In genomic region chr12:41433460-41433859, GRCh38 we compare ENCODE assay signal across 24 cellular contexts.
DNase-seq lines count a peak whose midpoint lies in the region; TF ChIP-seq lines count a peak whose summit lies in the region.
"Had no signal": no experiment of that assay in that cellular context is flagged by ENCODE, and none has a peak within 500 bp of the region (broad histone marks: within the 10 kb centered on the region; RNA-seq: fewer than 3 reads in every experiment).

No MANE protein-coding gene starts in this region.

- intact Hi-C loops in OCI-LY7 (cut with micrococcal nuclease; ENCODE audit: unreplicated experiment) = loop anchor here (10.0 kb wide), 2 partner anchors 801 to 1209 kb away; partner anchors contain the start of genes LRRK2 and YAF2

- TF ChIP-seq CTCF in OCI-LY7 (conservative IDR thresholded peaks at IDR 0.05; ENCODE audit: low read length) = no peak
- TF ChIP-seq CTCF in neural cell (IDR thresholded peaks at IDR 0.05; ENCODE audit: poor library complexity, severe bottlenecking) = no peak

- peaks cover 7% of the 10 kb centered on the region for H3K79me2 ChIP-seq in OCI-LY7 (ENCODE audit: insufficient read depth, low read depth, low read length)
- H3K79me2 ChIP-seq in neural cell (replicated peaks; ENCODE audit: insufficient read depth, low read length) = no peaks in the 10 kb centered on the region

- no TSS peak for BruUV-seq in OCI-LY7 (replicated peaks; lab: Mats Ljungman, UMichigan)

- no peaks in the 10 kb centered on the region for H3K9me2 ChIP-seq in OCI-LY7 (ENCODE audit: insufficient read depth, low read length)
- no peaks in the 10 kb centered on the region for H3K9me2 ChIP-seq in neural cell (ENCODE audit: insufficient read depth, low read length)

- H3K27me3 ChIP-seq in neural cell (ENCODE audit: insufficient read depth, low read depth, low read length) = no peaks in the 10 kb centered on the region
- H3K27me3 ChIP-seq: BE2C, BLaER1 had no signal

- H3F3A ChIP-seq in neural cell (ENCODE audit: insufficient read depth, low read length, poor library complexity, severe bottlenecking) = no peaks in the 10 kb centered on the region

- TF ChIP-seq EP300 in neural cell (conservative IDR thresholded peaks at IDR 0.05; ENCODE audit: poor library complexity, severe bottlenecking) = peak; percentile 96

- no peaks in the 10 kb centered on the region for H3K9me3 Mint-ChIP-seq in activated CD4-positive, alpha-beta memory T cell treated with anti-CD3 and anti-CD28 coated beads, Interleukin-2, amount 10 ng/mL, durations not matched to agents 7 days and 5 days
- H3K9me3 Mint-ChIP-seq: CD8-positive, alpha-beta memory T cell had no signal

- H3K27me3 Mint-ChIP-seq in activated CD4-positive, alpha-beta memory T cell treated with anti-CD3 and anti-CD28 coated beads, Interleukin-2, amount 10 ng/mL, durations not matched to agents 7 days and 5 days = no peaks in the 10 kb centered on the region
- H3K27me3 Mint-ChIP-seq: CD4-positive, alpha-beta memory T cell; CD4-positive, CD25-positive, alpha-beta regulatory T cell; CD8-positive, alpha-beta memory T cell had no signal

- no peak overlapping the region for H3K27ac ChIP-seq in OCI-LY7 (ENCODE audit: low read depth, low read length, poor library complexity, severe bottlenecking)
- H3K27ac ChIP-seq in neural cell (ENCODE audit: low read length) = peak overlapping the region; percentile 90
- H3K27ac ChIP-seq: BLaER1 had no signal

- H4K20me1 ChIP-seq in OCI-LY7 (ENCODE audit: insufficient read depth, low read length) = no peaks in the 10 kb centered on the region
- no peaks in the 10 kb centered on the region for H4K20me1 ChIP-seq in neural cell (ENCODE audit: insufficient read depth)
- H4K20me1 ChIP-seq: BLaER1 had no signal

- peak; percentile 34 for TF ChIP-seq RAD21 in neural cell (conservative IDR thresholded peaks at IDR 0.05)

- no peak for DNase-seq in OCI-LY7 (ENCODE audit: low spot score)
- DNase-seq in putamen (ENCODE audit: low spot score) = peak; percentile 55
- no peak for DNase-seq in GM19240 (ENCODE audit: insufficient read length, low spot score)
- no peak for DNase-seq in activated CD4-positive, alpha-beta memory T cell treated with anti-CD3 and anti-CD28 coated beads, Interleukin-2, amount 10 ng/mL, durations not matched to agents 7 days and 5 days
- no peak for DNase-seq in stimulated activated CD4-positive, alpha-beta T cell treated with anti-CD3 and anti-CD28 coated beads, Interleukin-1b, Interleukin-23, amount 100 ng/mL, for 48 hours
- DNase-seq: 8988T; ACHN; BE2C; C1 segment of cervical spinal cord; CD4-positive, alpha-beta memory T cell; CD4-positive, CD25-positive, alpha-beta regulatory T cell; CD8-positive, alpha-beta memory T cell; COR-L47; DMS 273 treated with DMSO at 0.1 percent for 48 hours; DMS153; DMS53; DMS79; DND-41; EL; GDM1 had no signal

- H3K9ac ChIP-seq in neural cell (ENCODE audit: low read length) = peak overlapping the region; percentile 37
- H3K9ac ChIP-seq: BLaER1 had no signal

- no peak overlapping the region for H3K27ac Mint-ChIP-seq in activated CD4-positive, alpha-beta memory T cell treated with anti-CD3 and anti-CD28 coated beads, Interleukin-2, amount 10 ng/mL, durations not matched to agents 7 days and 5 days
- H3K27ac Mint-ChIP-seq: CD14-positive monocyte; CD4-positive, alpha-beta memory T cell; CD4-positive, CD25-positive, alpha-beta regulatory T cell; CD8-positive, alpha-beta memory T cell had no signal

- H3K4me3 Mint-ChIP-seq in activated CD4-positive, alpha-beta memory T cell treated with anti-CD3 and anti-CD28 coated beads, Interleukin-2, amount 10 ng/mL, durations not matched to agents 7 days and 5 days = no peak overlapping the region
- H3K4me3 Mint-ChIP-seq: CD14-positive monocyte; CD4-positive, alpha-beta memory T cell; CD4-positive, CD25-positive, alpha-beta regulatory T cell; CD8-positive, alpha-beta memory T cell had no signal

- CTCF ChIA-PET in OCI-LY7 (lab: Charles Lee; ENCODE audit: unreplicated experiment) = no interaction called here
- CTCF ChIA-PET in activated CD4-positive, alpha-beta memory T cell treated with anti-CD3 and anti-CD28 coated beads, Interleukin-2, amount 10 ng/mL, durations not matched to agents 7 days and 5 days (lab: Charles Lee) = no interaction called here

- H3K36me3 ChIP-seq in OCI-LY7 (ENCODE audit: insufficient read depth, low read length) (no peaks in the 10 kb centered on the region), neural cell (ENCODE audit: insufficient read depth, low read length) (no peaks in the 10 kb centered on the region)
- H3K36me3 ChIP-seq: BE2C, BLaER1 had no signal

- no peaks in the 10 kb centered on the region for H3K9me3 ChIP-seq in OCI-LY7 (ENCODE audit: low read length)
- no peaks in the 10 kb centered on the region for H3K9me3 ChIP-seq in neural cell (ENCODE audit: low read length)
- H3K9me3 ChIP-seq: BE2C, BLaER1 had no signal

- H3K36me3 Mint-ChIP-seq in activated CD4-positive, alpha-beta memory T cell treated with anti-CD3 and anti-CD28 coated beads, Interleukin-2, amount 10 ng/mL, durations not matched to agents 7 days and 5 days (ENCODE audit: low read depth) = no peaks in the 10 kb centered on the region
- H3K36me3 Mint-ChIP-seq: CD14-positive monocyte; CD4-positive, alpha-beta memory T cell; CD4-positive, CD25-positive, alpha-beta regulatory T cell; CD8-positive, alpha-beta memory T cell had no signal

- H3K4me2 ChIP-seq in OCI-LY7 (ENCODE audit: low read length) (0 out of 2 replicates have a peak overlapping the region, but pooled peaks have one; percentile 48), neural cell (ENCODE audit: low read length) (no peak overlapping the region)
- H3K4me2 ChIP-seq: BLaER1 had no signal

- peaks cover 39% of the 10 kb centered on the region for H3K4me1 ChIP-seq in OCI-LY7 (ENCODE audit: insufficient read depth, low read length, poor library complexity, severe bottlenecking)
- H3K4me1 ChIP-seq: BE2C had no signal

- peak overlapping the region; percentile 66; the same call in 1 of the 2 replicates for H2AFZ ChIP-seq in OCI-LY7 (ENCODE audit: low read length)
- H2AFZ ChIP-seq in neural cell (ENCODE audit: low read depth, low read length) = no peak overlapping the region

- POLR2A ChIA-PET in OCI-LY7 (lab: Charles Lee) = interaction anchor here (0.6 to 2.1 kb wide), 6 partner anchors 12 to 599 kb away, joined by 3 to 10 read pairs (median 4); no protein-coding TSS in a partner anchor
- POLR2A ChIA-PET in activated CD4-positive, alpha-beta memory T cell treated with anti-CD3 and anti-CD28 coated beads, Interleukin-2, amount 10 ng/mL, durations not matched to agents 7 days and 5 days (lab: Charles Lee) = no interaction called here

- H3K4me1 Mint-ChIP-seq in activated CD4-positive, alpha-beta memory T cell treated with anti-CD3 and anti-CD28 coated beads, Interleukin-2, amount 10 ng/mL, durations not matched to agents 7 days and 5 days = no peaks in the 10 kb centered on the region
- H3K4me1 Mint-ChIP-seq: CD14-positive monocyte; CD4-positive, CD25-positive, alpha-beta regulatory T cell had no signal

- H3K4me3 ChIP-seq in OCI-LY7 (ENCODE audit: low read depth, low read length, poor library complexity, severe bottlenecking) = no peak overlapping the region
- peak overlapping the region; percentile 23 for H3K4me3 ChIP-seq in neural cell (ENCODE audit: low read length)
- H3K4me3 ChIP-seq: BLaER1, GM12878 had no signal

TF ChIP-seq in neural cell, 6 proteins besides CTCF, POLR2A, EP300 and RAD21:
- TF ChIP-seq, protein P1, sequence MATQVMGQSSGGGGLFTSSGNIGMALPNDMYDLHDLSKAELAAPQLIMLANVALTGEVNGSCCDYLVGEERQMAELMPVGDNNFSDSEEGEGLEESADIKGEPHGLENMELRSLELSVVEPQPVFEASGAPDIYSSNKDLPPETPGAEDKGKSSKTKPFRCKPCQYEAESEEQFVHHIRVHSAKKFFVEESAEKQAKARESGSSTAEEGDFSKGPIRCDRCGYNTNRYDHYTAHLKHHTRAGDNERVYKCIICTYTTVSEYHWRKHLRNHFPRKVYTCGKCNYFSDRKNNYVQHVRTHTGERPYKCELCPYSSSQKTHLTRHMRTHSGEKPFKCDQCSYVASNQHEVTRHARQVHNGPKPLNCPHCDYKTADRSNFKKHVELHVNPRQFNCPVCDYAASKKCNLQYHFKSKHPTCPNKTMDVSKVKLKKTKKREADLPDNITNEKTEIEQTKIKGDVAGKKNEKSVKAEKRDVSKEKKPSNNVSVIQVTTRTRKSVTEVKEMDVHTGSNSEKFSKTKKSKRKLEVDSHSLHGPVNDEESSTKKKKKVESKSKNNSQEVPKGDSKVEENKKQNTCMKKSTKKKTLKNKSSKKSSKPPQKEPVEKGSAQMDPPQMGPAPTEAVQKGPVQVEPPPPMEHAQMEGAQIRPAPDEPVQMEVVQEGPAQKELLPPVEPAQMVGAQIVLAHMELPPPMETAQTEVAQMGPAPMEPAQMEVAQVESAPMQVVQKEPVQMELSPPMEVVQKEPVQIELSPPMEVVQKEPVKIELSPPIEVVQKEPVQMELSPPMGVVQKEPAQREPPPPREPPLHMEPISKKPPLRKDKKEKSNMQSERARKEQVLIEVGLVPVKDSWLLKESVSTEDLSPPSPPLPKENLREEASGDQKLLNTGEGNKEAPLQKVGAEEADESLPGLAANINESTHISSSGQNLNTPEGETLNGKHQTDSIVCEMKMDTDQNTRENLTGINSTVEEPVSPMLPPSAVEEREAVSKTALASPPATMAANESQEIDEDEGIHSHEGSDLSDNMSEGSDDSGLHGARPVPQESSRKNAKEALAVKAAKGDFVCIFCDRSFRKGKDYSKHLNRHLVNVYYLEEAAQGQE (IDR thresholded peaks at IDR 0.05; ENCODE audit: borderline replicate concordance) = peak; percentile 92
- TF ChIP-seq SMC3 (conservative IDR thresholded peaks at IDR 0.05; ENCODE audit: poor library complexity) (peak; percentile 40), POLR2AphosphoS5 (IDR thresholded peaks at IDR 0.05) (peak; percentile 89), TAF1 (IDR thresholded peaks at IDR 0.05; ENCODE audit: low read depth) (no peak), MXI1 (conservative IDR thresholded peaks at IDR 0.05; ENCODE audit: poor library complexity, severe bottlenecking) (peak; percentile 34), EZH2 (IDR thresholded peaks at IDR 0.05; ENCODE audit: borderline replicate concordance, insufficient read depth, low read length, poor library complexity, severe bottlenecking) (no peak)
